1 cellular context compared by ENCODE assay signal in genomic region chr6:13574571-13575376, GRCh38.
A peak's percentile ranks its signal among the peaks of the same experiment; 100 is the strongest.
TF ChIP-seq lines count a peak whose summit lies in the region.

Gene SIRT5, plus strand, starts transcription at chr6:13574601. Its CDS starts 9,510 bp downstream, at chr6:13584111.

TF ChIP-seq in HepG2, 621 proteins besides CTCF, POLR2A, EP300 and RAD21 (continued from another document and continues in another):
- peak; percentile 90 for TF ChIP-seq ZNF281 (CRISPR knock-in tag; IDR thresholded peaks at IDR 0.05; ENCODE audit: borderline replicate concordance)
- peak; percentile 91 for TF ChIP-seq AFF4 (CRISPR knock-in tag; IDR thresholded peaks at IDR 0.05)
- peak; percentile 68 for TF ChIP-seq RARA (CRISPR knock-in tag; IDR thresholded peaks at IDR 0.05)
- TF ChIP-seq TARDBP (CRISPR knock-in tag; IDR thresholded peaks at IDR 0.05) = peak; percentile 90; the same call in 1 of the 2 replicates
- TF ChIP-seq FUBP1 (CRISPR knock-in tag; IDR thresholded peaks at IDR 0.05; ENCODE audit: borderline replicate concordance) = no peak
- TF ChIP-seq SAP130 (CRISPR knock-in tag; IDR thresholded peaks at IDR 0.05; ENCODE audit: low read depth) = peak; percentile 91
- TF ChIP-seq MED13 (CRISPR knock-in tag; IDR thresholded peaks at IDR 0.05) = peak; percentile 85
- TF ChIP-seq PCBP1 (IDR thresholded peaks at IDR 0.05; ENCODE audit: borderline replicate concordance, low read depth, low read length) = no peak
- TF ChIP-seq ZNF512 (CRISPR knock-in tag; IDR thresholded peaks at IDR 0.05) = no peak
- TF ChIP-seq ZNF34 (CRISPR knock-in tag; IDR thresholded peaks at IDR 0.05; ENCODE audit: borderline replicate concordance) = no peak
- peak; percentile 84; the same call in 1 of the 2 replicates for TF ChIP-seq ESRRA (CRISPR knock-in tag; IDR thresholded peaks at IDR 0.05; ENCODE audit: low read depth)
- TF ChIP-seq ZNF17 (CRISPR knock-in tag; IDR thresholded peaks at IDR 0.05) = no peak
- no peak for TF ChIP-seq RFX1 (IDR thresholded peaks at IDR 0.05)
- no peak for TF ChIP-seq ZNF180 (CRISPR knock-in tag; IDR thresholded peaks at IDR 0.05; ENCODE audit: borderline replicate concordance, low read depth)
- peak; percentile 73; the same call in 1 of the 2 replicates for TF ChIP-seq WIZ (CRISPR knock-in tag; IDR thresholded peaks at IDR 0.05)
- TF ChIP-seq GTF3A (CRISPR knock-in tag; conservative IDR thresholded peaks at IDR 0.05) = no peak
- peak; percentile 94 for TF ChIP-seq SAFB2 (CRISPR knock-in tag; IDR thresholded peaks at IDR 0.05; ENCODE audit: borderline replicate concordance, low read depth)
- TF ChIP-seq MXI1 (IDR thresholded peaks at IDR 0.05; ENCODE audit: borderline replicate concordance, low read depth, low read length) = peak; percentile 2; the same call in 1 of the 3 replicates
- no peak for TF ChIP-seq DMTF1 (CRISPR knock-in tag; IDR thresholded peaks at IDR 0.05)
- peak; percentile 93 for TF ChIP-seq PHF8 (CRISPR knock-in tag; IDR thresholded peaks at IDR 0.05)
- TF ChIP-seq ZNF597 (CRISPR knock-in tag; IDR thresholded peaks at IDR 0.05) = no peak
- TF ChIP-seq ATF2 (CRISPR knock-in tag; IDR thresholded peaks at IDR 0.05) = 0 out of 2 replicates have a peak, but pooled peaks have one; percentile 45
- peak; percentile 74 for TF ChIP-seq ARID5B (CRISPR knock-in tag; IDR thresholded peaks at IDR 0.05)
- no peak for TF ChIP-seq ZNF124 (CRISPR knock-in tag; IDR thresholded peaks at IDR 0.05)
- TF ChIP-seq IKZF1 (IDR thresholded peaks at IDR 0.05) = no peak
- no peak for TF ChIP-seq DBP (CRISPR knock-in tag; IDR thresholded peaks at IDR 0.05; ENCODE audit: not compliant biosample characterization)
- TF ChIP-seq ZBTB39 (CRISPR knock-in tag; IDR thresholded peaks at IDR 0.05) = no peak
- TF ChIP-seq E2F5 (CRISPR knock-in tag; conservative IDR thresholded peaks at IDR 0.05) = no peak
